In the genomic region with DNA sequence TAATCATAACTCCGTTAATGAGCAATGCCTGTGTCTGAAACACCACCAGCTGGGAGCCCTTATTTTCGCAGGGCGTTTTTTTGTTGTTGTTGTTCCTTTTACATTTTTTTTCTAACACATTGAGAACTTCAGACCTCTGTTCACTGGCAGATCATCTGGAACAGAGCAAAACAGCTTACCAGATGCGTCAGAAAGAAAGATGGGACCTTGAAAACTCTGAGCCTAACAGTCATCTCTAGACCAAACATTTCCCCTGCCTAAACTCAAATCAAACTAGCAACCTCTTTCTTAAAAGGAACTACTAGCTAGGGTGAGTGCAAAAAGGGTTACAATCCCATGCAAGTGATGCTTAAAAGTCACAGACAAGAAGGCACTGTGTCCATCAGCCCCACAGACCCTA, we compare ENCODE assay signal across 31 cellular contexts.
"Had no signal": no experiment of that assay in that cellular context is flagged by ENCODE, and none has a peak within 500 bp of the region (broad histone marks: within the 10 kb centered on the region; RNA-seq: fewer than 3 reads in every experiment).

No MANE protein-coding gene starts in this region.

- DNase-seq: activated CD4-positive, alpha-beta T cell treated with anti-CD3 and anti-CD28 coated beads, Interleukin-2, amount 10 ng/mL, durations not matched to agents 7 days and 5 days; activated CD8-positive, alpha-beta memory T cell treated with anti-CD3 and anti-CD28 coated beads, Interleukin-2, amount 10 ng/mL, durations not matched to agents 7 days and 5 days; activated CD8-positive, alpha-beta T cell treated with anti-CD3 and anti-CD28 coated beads, Interleukin-2, amount 10 ng/mL, durations not matched to agents 7 days and 5 days; activated effector memory CD4-positive, alpha-beta T cell treated with anti-CD3 and anti-CD28 coated beads, Interleukin-2, amount 50 U/mL, for 16 hours; activated naive CD4-positive, alpha-beta T cell treated with anti-CD3 and anti-CD28 coated beads for 36 hours; activated naive CD8-positive, alpha-beta T cell treated with anti-CD3 and anti-CD28 coated beads for 36 hours; adrenal gland; aorta; body of pancreas; foreskin fibroblast; head of caudate nucleus; hippocampal formation; mammary epithelial cell; naive thymus-derived CD4-positive, alpha-beta T cell; nucleus accumbens; pancreas; retina; stimulated activated CD4-positive, alpha-beta T cell treated with anti-CD3 and anti-CD28 coated beads, Interleukin-12 subunit alpha, Interleukin-12 subunit beta, amount 100 ng/mL, for 4 hours; stimulated activated CD4-positive, alpha-beta T cell treated with anti-CD3 and anti-CD28 coated beads, Interleukin-4, amount 100 ng/mL, for 1 hour; T-helper 17 cell; T1000; upper lobe of left lung; WERI-Rb-1 had no signal

- H3K27ac Mint-ChIP-seq: activated CD4-positive, alpha-beta T cell treated with anti-CD3 and anti-CD28 coated beads, Interleukin-2, amount 10 ng/mL, durations not matched to agents 7 days and 5 days; activated CD8-positive, alpha-beta memory T cell treated with anti-CD3 and anti-CD28 coated beads, Interleukin-2, amount 10 ng/mL, durations not matched to agents 7 days and 5 days; activated CD8-positive, alpha-beta T cell treated with anti-CD3 and anti-CD28 coated beads, Interleukin-2, amount 10 ng/mL, durations not matched to agents 7 days and 5 days; activated naive CD4-positive, alpha-beta T cell treated with anti-CD3 and anti-CD28 coated beads for 36 hours; activated naive CD8-positive, alpha-beta T cell treated with anti-CD3 and anti-CD28 coated beads for 36 hours; mesothelial cell of epicardium; naive thymus-derived CD4-positive, alpha-beta T cell; stimulated activated naive CD8-positive, alpha-beta T cell treated with anti-CD3 and anti-CD28 coated beads, Interleukin-15, Interleukin-2, amounts not matched to agents 100 ng/mL and 50 ng/mL, for 24 hours; T-helper 17 cell had no signal

- H3K4me3 ChIP-seq: adrenal gland, body of pancreas, coronary artery, pancreas, prostate gland, skin epidermis, thoracic aorta, upper lobe of left lung had no signal

- H3K36me3 Mint-ChIP-seq: activated CD8-positive, alpha-beta memory T cell treated with anti-CD3 and anti-CD28 coated beads, Interleukin-2, amount 10 ng/mL, durations not matched to agents 7 days and 5 days; activated naive CD8-positive, alpha-beta T cell treated with anti-CD3 and anti-CD28 coated beads for 36 hours had no signal

- H3K36me3 ChIP-seq: adrenal gland, pancreas, prostate gland, thoracic aorta, upper lobe of left lung had no signal

- H3K27me3 ChIP-seq: body of pancreas, pancreas had no signal

- H3K9me3 Mint-ChIP-seq: activated CD4-positive, alpha-beta T cell treated with anti-CD3 and anti-CD28 coated beads, Interleukin-2, amount 10 ng/mL, durations not matched to agents 7 days and 5 days; activated naive CD4-positive, alpha-beta T cell treated with anti-CD3 and anti-CD28 coated beads for 36 hours; activated naive CD8-positive, alpha-beta T cell treated with anti-CD3 and anti-CD28 coated beads for 36 hours; neural crest cell; stimulated activated naive CD8-positive, alpha-beta T cell treated with anti-CD3 and anti-CD28 coated beads, Interleukin-15, Interleukin-2, amounts not matched to agents 100 ng/mL and 50 ng/mL, for 24 hours had no signal

- ATAC-seq: activated CD8-positive, alpha-beta memory T cell treated with anti-CD3 and anti-CD28 coated beads, Interleukin-2, amount 10 ng/mL, durations not matched to agents 7 days and 5 days; activated CD8-positive, alpha-beta T cell treated with anti-CD3 and anti-CD28 coated beads, Interleukin-2, amount 10 ng/mL, durations not matched to agents 7 days and 5 days; body of pancreas; naive thymus-derived CD4-positive, alpha-beta T cell; pancreas; sciatic nerve; T-helper 17 cell had no signal

- H3K4me3 Mint-ChIP-seq: activated CD4-positive, alpha-beta T cell treated with anti-CD3 and anti-CD28 coated beads, Interleukin-2, amount 10 ng/mL, durations not matched to agents 7 days and 5 days; activated CD8-positive, alpha-beta memory T cell treated with anti-CD3 and anti-CD28 coated beads, Interleukin-2, amount 10 ng/mL, durations not matched to agents 7 days and 5 days; activated CD8-positive, alpha-beta T cell treated with anti-CD3 and anti-CD28 coated beads, Interleukin-2, amount 10 ng/mL, durations not matched to agents 7 days and 5 days; activated naive CD4-positive, alpha-beta T cell treated with anti-CD3 and anti-CD28 coated beads for 36 hours; activated naive CD8-positive, alpha-beta T cell treated with anti-CD3 and anti-CD28 coated beads for 36 hours; mesothelial cell of epicardium; naive thymus-derived CD4-positive, alpha-beta T cell; neural crest cell; stimulated activated naive CD8-positive, alpha-beta T cell treated with anti-CD3 and anti-CD28 coated beads, Interleukin-15, Interleukin-2, amounts not matched to agents 100 ng/mL and 50 ng/mL, for 24 hours; T-helper 17 cell had no signal

- H3K9me3 ChIP-seq: adrenal gland, body of pancreas, pancreas, prostate gland, thoracic aorta, upper lobe of left lung had no signal

- H3K27ac ChIP-seq: adrenal gland, coronary artery, pancreas, prostate gland, skin epidermis, thoracic aorta, upper lobe of left lung, WERI-Rb-1 had no signal
